In the genomic region with DNA sequence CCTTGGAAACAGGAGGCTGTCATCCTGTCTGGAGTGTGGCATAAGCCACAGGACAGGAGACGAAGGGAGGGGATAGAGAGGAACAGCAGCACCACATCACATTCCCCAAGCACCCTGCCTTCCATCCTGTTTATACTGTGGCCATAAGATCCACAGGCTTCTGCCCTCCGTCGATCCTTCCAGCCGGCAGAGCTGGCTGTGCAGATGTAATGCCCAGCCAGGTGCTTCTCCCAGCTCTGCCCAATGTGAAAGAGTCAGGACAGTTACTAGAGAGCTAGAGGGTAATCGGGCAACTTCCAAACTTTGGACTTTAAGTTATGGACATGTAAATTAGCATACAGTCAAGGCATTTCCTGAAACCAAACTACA, we compare ENCODE assay signal across 14 cellular contexts.
"Had no signal": no experiment of that assay in that cellular context is flagged by ENCODE, and none has a peak within 500 bp of the region (broad histone marks: within the 10 kb centered on the region; RNA-seq: fewer than 3 reads in every experiment).

No MANE protein-coding gene starts in this region.

- H3K4me1 ChIP-seq: adrenal gland had no signal

- DNase-seq: activated naive CD4-positive, alpha-beta T cell treated with anti-CD3 and anti-CD28 coated beads, Interleukin-2, amount 50 U/mL, for 16 hours; activated T-cell treated with anti-CD3 and anti-CD28 coated beads, Interleukin-2, amount 50 U/mL, for 1 hour; adrenal gland; effector memory CD8-positive, alpha-beta T cell; left cardiac atrium; ovary; stimulated activated CD4-positive, alpha-beta T cell treated with anti-CD3 and anti-CD28 coated beads, Interleukin-15, amount 100 ng/mL, for 24 hours; stimulated activated CD4-positive, alpha-beta T cell treated with anti-CD3 and anti-CD28 coated beads, Interleukin-4, amount 100 ng/mL, for 24 hours; T-cell had no signal

- H3K9me3 Mint-ChIP-seq: central memory CD8-positive, alpha-beta T cell; dendritic cell treated with granulocyte-macrophage colony-stimulating factor and Interleukin-4, amounts not matched to agents 40 ng/mL and 50 ng/mL, for 4 days had no signal

- H3K36me3 Mint-ChIP-seq: T-cell had no signal

- H3K4me3 Mint-ChIP-seq: central memory CD8-positive, alpha-beta T cell; dendritic cell treated with granulocyte-macrophage colony-stimulating factor and Interleukin-4, amounts not matched to agents 40 ng/mL and 50 ng/mL, for 4 days; effector memory CD8-positive, alpha-beta T cell; stimulated activated naive CD8-positive, alpha-beta T cell treated with anti-CD3 and anti-CD28 coated beads, Interleukin-15, Interleukin-2, amounts not matched to agents 100 ng/mL and 50 ng/mL, for 24 hours; T-cell had no signal

- H3K27ac ChIP-seq: adrenal gland, ovary, thoracic aorta had no signal

- H3K36me3 ChIP-seq: adrenal gland, ovary, thoracic aorta had no signal

- H3K9me3 ChIP-seq: adrenal gland had no signal

- ATAC-seq: activated CD4-positive, CD25-positive, alpha-beta regulatory T cell treated with anti-CD3 and anti-CD28 coated beads, Interleukin-2, amount 50 U/mL, for 24 hours; effector memory CD8-positive, alpha-beta T cell; left cardiac atrium; T-cell had no signal

- H3K27me3 ChIP-seq: adrenal gland, ovary had no signal

- H3K4me1 Mint-ChIP-seq: central memory CD8-positive, alpha-beta T cell; T-cell had no signal

- H3K27ac Mint-ChIP-seq: dendritic cell treated with granulocyte-macrophage colony-stimulating factor and Interleukin-4, amounts not matched to agents 40 ng/mL and 50 ng/mL, for 4 days; effector memory CD8-positive, alpha-beta T cell; stimulated activated naive CD8-positive, alpha-beta T cell treated with anti-CD3 and anti-CD28 coated beads, Interleukin-15, Interleukin-2, amounts not matched to agents 100 ng/mL and 50 ng/mL, for 24 hours; T-cell had no signal

- H3K4me3 ChIP-seq: adrenal gland, ovary, thoracic aorta had no signal
